Comparison of ENCODE assay signal across 2 cellular contexts in the genomic region with DNA sequence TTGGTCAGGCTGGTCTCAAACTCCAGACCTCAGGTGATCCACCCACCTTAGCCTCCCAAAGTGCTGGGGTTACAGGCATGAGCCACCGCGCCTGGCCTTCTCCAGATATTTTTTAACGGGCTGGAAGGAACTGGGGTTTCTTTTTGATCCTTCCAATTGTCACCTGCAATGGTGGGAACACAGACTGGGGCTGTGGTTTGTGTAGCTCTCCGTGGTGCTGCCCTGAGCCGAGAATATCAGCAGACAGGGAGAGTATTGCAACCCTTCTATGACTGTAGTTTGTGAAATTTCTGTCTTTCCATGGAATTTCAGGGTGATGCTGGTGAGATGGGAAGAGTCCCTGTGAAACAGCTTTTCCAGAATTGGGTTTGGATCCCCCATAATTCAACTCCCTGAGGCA.
TF ChIP-seq lines count a peak whose summit lies in the region.

No MANE protein-coding gene starts in this region.

TF ChIP-seq in HCT116, 20 proteins besides CTCF, POLR2A, EP300 and RAD21:
- no peak for TF ChIP-seq ATF3 (IDR thresholded peaks at IDR 0.05)
- TF ChIP-seq, protein P1, sequence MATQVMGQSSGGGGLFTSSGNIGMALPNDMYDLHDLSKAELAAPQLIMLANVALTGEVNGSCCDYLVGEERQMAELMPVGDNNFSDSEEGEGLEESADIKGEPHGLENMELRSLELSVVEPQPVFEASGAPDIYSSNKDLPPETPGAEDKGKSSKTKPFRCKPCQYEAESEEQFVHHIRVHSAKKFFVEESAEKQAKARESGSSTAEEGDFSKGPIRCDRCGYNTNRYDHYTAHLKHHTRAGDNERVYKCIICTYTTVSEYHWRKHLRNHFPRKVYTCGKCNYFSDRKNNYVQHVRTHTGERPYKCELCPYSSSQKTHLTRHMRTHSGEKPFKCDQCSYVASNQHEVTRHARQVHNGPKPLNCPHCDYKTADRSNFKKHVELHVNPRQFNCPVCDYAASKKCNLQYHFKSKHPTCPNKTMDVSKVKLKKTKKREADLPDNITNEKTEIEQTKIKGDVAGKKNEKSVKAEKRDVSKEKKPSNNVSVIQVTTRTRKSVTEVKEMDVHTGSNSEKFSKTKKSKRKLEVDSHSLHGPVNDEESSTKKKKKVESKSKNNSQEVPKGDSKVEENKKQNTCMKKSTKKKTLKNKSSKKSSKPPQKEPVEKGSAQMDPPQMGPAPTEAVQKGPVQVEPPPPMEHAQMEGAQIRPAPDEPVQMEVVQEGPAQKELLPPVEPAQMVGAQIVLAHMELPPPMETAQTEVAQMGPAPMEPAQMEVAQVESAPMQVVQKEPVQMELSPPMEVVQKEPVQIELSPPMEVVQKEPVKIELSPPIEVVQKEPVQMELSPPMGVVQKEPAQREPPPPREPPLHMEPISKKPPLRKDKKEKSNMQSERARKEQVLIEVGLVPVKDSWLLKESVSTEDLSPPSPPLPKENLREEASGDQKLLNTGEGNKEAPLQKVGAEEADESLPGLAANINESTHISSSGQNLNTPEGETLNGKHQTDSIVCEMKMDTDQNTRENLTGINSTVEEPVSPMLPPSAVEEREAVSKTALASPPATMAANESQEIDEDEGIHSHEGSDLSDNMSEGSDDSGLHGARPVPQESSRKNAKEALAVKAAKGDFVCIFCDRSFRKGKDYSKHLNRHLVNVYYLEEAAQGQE (IDR thresholded peaks at IDR 0.05; ENCODE audit: low read depth), result peak; percentile 67

TF ChIP-seq in GM12878, 131 proteins besides CTCF, POLR2A, EP300 and RAD21:
- TF ChIP-seq ZNF217 (IDR thresholded peaks at IDR 0.05) (no peak), MTA3 (IDR thresholded peaks at IDR 0.05; ENCODE audit: borderline replicate concordance, low read length) (no peak), PAX8 (IDR thresholded peaks at IDR 0.05) (no peak), YY1 (IDR thresholded peaks at IDR 0.05; ENCODE audit: low read depth, low read length) (no peak), RELA (IDR thresholded peaks at IDR 0.05; ENCODE audit: borderline replicate concordance, partially characterized antibody) (no peak), USF2 (IDR thresholded peaks at IDR 0.05; ENCODE audit: borderline replicate concordance, low read depth, low read length) (no peak), SMAD5 (IDR thresholded peaks at IDR 0.05; ENCODE audit: low read depth) (no peak), RUNX3 (IDR thresholded peaks at IDR 0.05; ENCODE audit: low read length) (peak; percentile 74), NKRF (conservative IDR thresholded peaks at IDR 0.05) (no peak)
- TF ChIP-seq, protein P2, sequence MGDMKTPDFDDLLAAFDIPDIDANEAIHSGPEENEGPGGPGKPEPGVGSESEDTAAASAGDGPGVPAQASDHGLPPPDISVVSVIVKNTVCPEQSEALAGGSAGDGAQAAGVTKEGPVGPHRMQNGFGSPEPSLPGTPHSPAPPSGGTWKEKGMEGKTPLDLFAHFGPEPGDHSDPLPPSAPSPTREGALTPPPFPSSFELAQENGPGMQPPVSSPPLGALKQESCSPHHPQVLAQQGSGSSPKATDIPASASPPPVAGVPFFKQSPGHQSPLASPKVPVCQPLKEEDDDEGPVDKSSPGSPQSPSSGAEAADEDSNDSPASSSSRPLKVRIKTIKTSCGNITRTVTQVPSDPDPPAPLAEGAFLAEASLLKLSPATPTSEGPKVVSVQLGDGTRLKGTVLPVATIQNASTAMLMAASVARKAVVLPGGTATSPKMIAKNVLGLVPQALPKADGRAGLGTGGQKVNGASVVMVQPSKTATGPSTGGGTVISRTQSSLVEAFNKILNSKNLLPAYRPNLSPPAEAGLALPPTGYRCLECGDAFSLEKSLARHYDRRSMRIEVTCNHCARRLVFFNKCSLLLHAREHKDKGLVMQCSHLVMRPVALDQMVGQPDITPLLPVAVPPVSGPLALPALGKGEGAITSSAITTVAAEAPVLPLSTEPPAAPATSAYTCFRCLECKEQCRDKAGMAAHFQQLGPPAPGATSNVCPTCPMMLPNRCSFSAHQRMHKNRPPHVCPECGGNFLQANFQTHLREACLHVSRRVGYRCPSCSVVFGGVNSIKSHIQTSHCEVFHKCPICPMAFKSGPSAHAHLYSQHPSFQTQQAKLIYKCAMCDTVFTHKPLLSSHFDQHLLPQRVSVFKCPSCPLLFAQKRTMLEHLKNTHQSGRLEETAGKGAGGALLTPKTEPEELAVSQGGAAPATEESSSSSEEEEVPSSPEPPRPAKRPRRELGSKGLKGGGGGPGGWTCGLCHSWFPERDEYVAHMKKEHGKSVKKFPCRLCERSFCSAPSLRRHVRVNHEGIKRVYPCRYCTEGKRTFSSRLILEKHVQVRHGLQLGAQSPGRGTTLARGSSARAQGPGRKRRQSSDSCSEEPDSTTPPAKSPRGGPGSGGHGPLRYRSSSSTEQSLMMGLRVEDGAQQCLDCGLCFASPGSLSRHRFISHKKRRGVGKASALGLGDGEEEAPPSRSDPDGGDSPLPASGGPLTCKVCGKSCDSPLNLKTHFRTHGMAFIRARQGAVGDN (IDR thresholded peaks at IDR 0.05), result no peak
- TF ChIP-seq, protein P1 (IDR thresholded peaks at IDR 0.05; ENCODE audit: low read depth, low read length), result peak; percentile 90
